Comparison of ENCODE assay signal across 10 cellular contexts in the genomic region with DNA sequence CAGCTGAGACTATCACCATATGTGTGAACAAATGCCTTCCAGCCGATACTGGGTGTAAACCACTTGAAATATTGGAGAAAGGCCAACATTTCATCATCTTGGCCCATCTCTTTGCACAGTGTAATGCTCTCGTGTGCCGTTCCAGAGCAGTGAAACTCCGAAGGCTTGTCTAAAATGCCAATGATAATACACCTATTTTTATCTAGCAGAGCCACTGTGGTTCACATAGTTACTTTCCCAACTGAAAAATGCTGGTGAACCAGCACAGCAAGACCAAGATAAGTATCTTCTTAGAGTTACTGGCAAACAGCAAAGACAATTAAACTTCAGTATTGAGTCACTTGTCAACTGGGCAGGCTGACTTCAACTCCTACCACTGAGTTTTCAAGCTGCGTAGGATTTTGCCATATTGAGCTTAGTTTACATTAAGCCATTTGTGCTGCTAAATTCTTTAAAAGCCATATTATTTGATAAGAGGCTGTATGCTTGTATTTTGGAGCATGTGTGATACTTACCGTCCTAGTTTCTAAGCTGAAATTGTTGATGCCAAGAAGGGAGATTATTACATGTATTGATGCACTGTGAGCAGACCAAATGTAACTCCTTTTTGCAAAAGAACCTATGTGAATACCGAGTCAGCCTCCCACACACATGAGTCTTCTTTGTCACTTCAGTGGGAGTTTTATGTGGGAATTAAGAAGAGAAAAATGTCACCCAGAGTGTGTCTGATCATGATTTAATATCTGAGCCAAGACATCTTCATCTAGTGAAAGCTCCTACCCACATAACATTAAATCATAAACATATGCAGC.
DNase-seq lines count a peak whose midpoint lies in the region; ATAC-seq and TF ChIP-seq lines count a peak whose summit lies in the region.
"Had no signal": no experiment of that assay in that cellular context is flagged by ENCODE, and none has a peak within 500 bp of the region (broad histone marks: within the 10 kb centered on the region; RNA-seq: fewer than 3 reads in every experiment).

No MANE protein-coding gene starts in this region.

- no peaks in the 10 kb centered on the region for H3K4me1 Mint-ChIP-seq in T-helper 17 cell

- no peak overlapping the region for H3K27ac Mint-ChIP-seq in T-helper 17 cell

- POLR2A ChIA-PET in RWPE1 (lab: Yijun Ruan, JAX; ENCODE audit: low non-redundant PET): interaction anchor here (1.7 kb wide), 1 partner anchor 598 kb away, joined by 6 read pairs; no protein-coding TSS in a partner anchor

- CTCF ChIA-PET in RWPE1 (lab: Yijun Ruan, JAX): interaction anchor here (0.5 to 1.9 kb wide), 5 partner anchors 13 to 563 kb away, joined by 3 to 5 read pairs (median 3); no protein-coding TSS in a partner anchor

- DNase-seq in GM04504 (ENCODE audit: low read depth) (peak; percentile 86), RWPE1 (ENCODE audit: low spot score) (peak; percentile 44), foreskin fibroblast (peak; percentile 18 to 38), renal cortical epithelial cell (ENCODE audit: low read depth) (peak; percentile 62), T-helper 17 cell (no peak), HPDE6-E6E7 (ENCODE audit: extremely low spot score) (no peak)
- DNase-seq: DND-41, NCI-H446 treated with DMSO at 0.1 percent for 48 hours had no signal

- no peak overlapping the region for H3K27ac ChIP-seq in RWPE1
- H3K27ac ChIP-seq: KMS-11 had no signal

- H3K9me3 ChIP-seq in T-helper 17 cell (ENCODE audit: control insufficient read depth, low read length, poor library complexity, severe bottlenecking): no peaks in the 10 kb centered on the region

- H3K4me3 Mint-ChIP-seq in T-helper 17 cell: no peak overlapping the region

- H3K4me3 ChIP-seq in foreskin fibroblast (ENCODE audit: low read depth in 1 of 2, low read length in 2 of 2): no peak overlapping the region

- no peaks in the 10 kb centered on the region for H3K36me3 Mint-ChIP-seq in T-helper 17 cell (ENCODE audit: low read depth)

- no peaks in the 10 kb centered on the region for H3K27me3 Mint-ChIP-seq in T-helper 17 cell

- TF ChIP-seq CTCF in RWPE1 (conservative IDR thresholded peaks at IDR 0.05; ENCODE audit: low read depth) (no peak), foreskin fibroblast (IDR thresholded peaks at IDR 0.05; ENCODE audit: low read depth, low read length) (no peak)

- ATAC-seq in HG02798 (IDR thresholded peaks at IDR 0.05; ENCODE audit: poor library complexity, unreplicated experiment) (no peak), T-helper 17 cell (no peak)

Comparison
In these comparisons a context has a peak if more than half of its experiments do, and no peak if none do; other contexts are left out.
1. DNase-seq: peak in GM04504 (single experiment), RWPE1 (single experiment), foreskin fibroblast (2 of 2) and renal cortical epithelial cell (single experiment); none in T-helper 17 cell (0 of 3) and HPDE6-E6E7 (single experiment).